Comparison of ENCODE assay signal across 8 cellular contexts in genomic region chr6:11258260-11259237, GRCh38. TPM values are rescaled to one million over a fixed set of nuclear protein-coding genes. Genes with fewer than 3 reads are reported as not detected.
DNase-seq lines count a peak whose midpoint lies in the region; ATAC-seq, FAIRE-seq and TF ChIP-seq lines count a peak whose summit lies in the region.

No MANE protein-coding gene starts in this region.

- H3K9ac ChIP-seq in SU-DHL-6 (ENCODE audit: low read length) = peak overlapping the region; percentile 16

- H3K9me2 ChIP-seq in SU-DHL-6 (replicated peaks; ENCODE audit: insufficient read depth, low read length) = no peaks in the 10 kb centered on the region

- intact Hi-C loops in left lung (cut with DNase I) = no loop called here

- H3K4me1 Mint-ChIP-seq in CD8-positive, alpha-beta memory T cell = peaks cover 80 to 90% (median 89%) of the 10 kb centered on the region in 3 donors

- CTCF ChIA-PET in CD8-positive, alpha-beta memory T cell (lab: Charles Lee) = interaction anchor here (0.9 to 1.2 kb wide), 4 partner anchors 25 to 238 kb away, joined by 3 to 4 read pairs (median 3); no protein-coding TSS in a partner anchor

- H2AFZ ChIP-seq in SU-DHL-6 (ENCODE audit: low read depth, low read length, severe bottlenecking) = no peak overlapping the region

- ATAC-seq in GM21526 (IDR thresholded peaks at IDR 0.05; ENCODE audit: low FRiP score, unreplicated experiment) (peak; percentile 59), left lung (peak; percentile 77), HG02981 (IDR thresholded peaks at IDR 0.05; ENCODE audit: unreplicated experiment) (no peak)

- H3K36me3 Mint-ChIP-seq in CD8-positive, alpha-beta memory T cell = peaks cover 5 to 17% (median 13%) of the 10 kb centered on the region in 3 donors

- H3K27me3 Mint-ChIP-seq in CD8-positive, alpha-beta memory T cell = no peaks in the 10 kb centered on the region

- TF ChIP-seq CTCF in SU-DHL-6 (IDR thresholded peaks at IDR 0.05; ENCODE audit: insufficient read depth, low read length, poor library complexity, severe bottlenecking) = no peak
- TF ChIP-seq CTCF in left lung (IDR thresholded peaks at IDR 0.05) = no peak
- no peak for TF ChIP-seq CTCF in GM20000 (IDR thresholded peaks at IDR 0.05; ENCODE audit: extremely low read depth, missing control alignments)

- FAIRE-seq in HTR-8/SVneo (lab: Jason Lieb, UNC) = no peak

- H3K9me3 ChIP-seq in CD8-positive, alpha-beta memory T cell (ENCODE audit: low read length) = no peaks in the 10 kb centered on the region
- no peaks in the 10 kb centered on the region for H3K9me3 ChIP-seq in SU-DHL-6 (ENCODE audit: insufficient read depth, low read length)
- H3K9me3 ChIP-seq in left lung = no peaks in the 10 kb centered on the region

- no peaks in the 10 kb centered on the region for H3K9me3 Mint-ChIP-seq in CD8-positive, alpha-beta memory T cell

- H3K4me1 ChIP-seq in CD8-positive, alpha-beta memory T cell (ENCODE audit: insufficient read depth, low read length) = peaks cover 48% of the 10 kb centered on the region
- peaks cover 16 to 30% of the 10 kb centered on the region in 2 donors for H3K4me1 ChIP-seq in left lung

- POLR2A ChIA-PET in CD8-positive, alpha-beta memory T cell (lab: Charles Lee) = interaction anchor here (0.6 to 1.5 kb wide), 4 partner anchors 26 to 124 kb away, joined by 3 to 8 read pairs (median 4); partner anchors contain the start of gene NEDD9

- peak overlapping the region; percentile 1 to 79 (median 32) for H3K4me3 Mint-ChIP-seq in CD8-positive, alpha-beta memory T cell

- peak overlapping the region; percentile 1 for H3K4me3 ChIP-seq in CD8-positive, alpha-beta memory T cell (ENCODE audit: low read length)
- peak overlapping the region; percentile 4 for H3K4me3 ChIP-seq in SU-DHL-6 (ENCODE audit: insufficient read depth, low read length, poor library complexity, severe bottlenecking)
- H3K4me3 ChIP-seq in left lung = no peak overlapping the region

- peak overlapping the region; percentile 33 for H3K27ac ChIP-seq in CD8-positive, alpha-beta memory T cell (ENCODE audit: low read depth, low read length)
- H3K27ac ChIP-seq in SU-DHL-6 (ENCODE audit: low read depth, low read length) = peak overlapping the region; percentile 79
- H3K27ac ChIP-seq in left lung = peak overlapping the region; percentile 4 to 62

- H3K36me3 ChIP-seq in CD8-positive, alpha-beta memory T cell (ENCODE audit: insufficient read depth, low read length) = no peaks in the 10 kb centered on the region
- H3K36me3 ChIP-seq in SU-DHL-6 (ENCODE audit: low read length) = peaks cover 12% of the 10 kb centered on the region; the same call in 1 of the 2 replicates
- H3K36me3 ChIP-seq in left lung = no peaks in the 10 kb centered on the region

- 0 out of 2 replicates have a peak, but pooled peaks cover 3% of the 10 kb centered on the region for H3K79me2 ChIP-seq in SU-DHL-6 (ENCODE audit: insufficient read depth, low read length)

- H3K4me2 ChIP-seq in SU-DHL-6 (ENCODE audit: low read depth, low read length, poor library complexity, severe bottlenecking) = peak overlapping the region; percentile 46

- H4K20me1 ChIP-seq in SU-DHL-6 (ENCODE audit: low read depth, low read length) = no peaks in the 10 kb centered on the region

- H3K27ac Mint-ChIP-seq in CD8-positive, alpha-beta memory T cell = peak overlapping the region; percentile 85 to 97 (median 93)

- no peaks in the 10 kb centered on the region for H3F3A ChIP-seq in SU-DHL-6 (ENCODE audit: insufficient read depth)

- peak in 4 of 5 donors; percentile 19 to 75 (median 44) for DNase-seq in CD8-positive, alpha-beta memory T cell
- DNase-seq in left lung = peak in 1 of 2 donors; percentile 60
- no peak for DNase-seq in GM20000 (ENCODE audit: low spot score)
- DNase-seq in HTR-8/SVneo (ENCODE audit: insufficient read length, low spot score) = no peak
- DNase-seq in HK-2 (ENCODE audit: unreplicated experiment) = no peak

- H3K27me3 ChIP-seq in CD8-positive, alpha-beta memory T cell (ENCODE audit: insufficient read depth, low read length, poor library complexity, severe bottlenecking) = no peaks in the 10 kb centered on the region
- H3K27me3 ChIP-seq in SU-DHL-6 (ENCODE audit: low read length) (no peaks in the 10 kb centered on the region), left lung (no peaks in the 10 kb centered on the region)

RNA-seq across cellular contexts. Expression of gene NEDD9, which starts 26.1 kb away (rescaled TPM):
- total RNA-seq in CD8-positive, alpha-beta memory T cell = 10 to 100 TPM; 39.9 to 41.0 TPM
- 40.2 TPM for polyA plus RNA-seq in CD8-positive, alpha-beta memory T cell
- total RNA-seq in left lung = 100 to 1,000 TPM; 101 to 193 TPM

Comparison
In these comparisons a context has a peak if more than half of its experiments do, and no peak if none do; other contexts are left out.
1. DNase-seq: peak in CD8-positive, alpha-beta memory T cell (4 of 5); none in GM20000 (single experiment), HTR-8/SVneo (single experiment) and HK-2 (single experiment).
2. H3K4me3 ChIP-seq: peak in CD8-positive, alpha-beta memory T cell (single experiment) and SU-DHL-6 (single experiment); none in left lung (0 of 2).
3. Peak in every context shown above with its lines, with median percentiles within 50 percentile points of each other: H3K27ac ChIP-seq.